10 cellular contexts compared by ENCODE assay signal in the genomic region with DNA sequence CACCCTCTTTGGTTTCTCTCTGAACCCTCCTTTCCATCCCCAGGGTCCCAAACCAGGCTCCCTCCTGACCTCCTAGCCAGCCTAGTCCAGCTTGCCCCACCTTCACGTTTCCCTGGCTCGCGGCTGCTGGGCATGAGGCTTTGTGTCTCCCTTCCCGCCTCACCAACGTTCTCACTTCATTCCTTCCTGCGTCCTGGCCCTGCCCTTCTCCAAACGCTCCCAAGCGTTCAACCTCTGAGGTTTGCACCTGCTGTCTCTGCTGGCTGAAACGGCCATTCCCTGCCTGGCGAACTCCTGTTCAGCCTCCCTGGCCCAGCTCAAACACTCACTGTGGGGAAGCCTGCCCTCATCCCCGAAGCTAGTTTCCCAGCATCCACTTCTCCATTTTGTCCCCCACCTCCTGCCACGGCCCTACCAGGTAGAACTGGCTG. TPM values are rescaled to one million over a fixed set of nuclear protein-coding genes. Genes with fewer than 3 reads are reported as not detected.
A peak's percentile ranks its signal among the peaks of the same experiment; 100 is the strongest.
DNase-seq lines count a peak whose midpoint lies in the region; TF ChIP-seq lines count a peak whose summit lies in the region.
"Had no signal": no experiment of that assay in that cellular context is flagged by ENCODE, and none has a peak within 500 bp of the region (broad histone marks: within the 10 kb centered on the region; RNA-seq: fewer than 3 reads in every experiment).

No MANE protein-coding gene starts in this region.

- H3K4me2 ChIP-seq in fibroblast of lung (ENCODE audit: extremely low read depth, insufficient read depth, low read length): peak overlapping the region; percentile 73

- H3K4me1 ChIP-seq in NT2/D1 (ENCODE audit: insufficient read depth, insufficient read length) (peaks cover 24% of the 10 kb centered on the region), fibroblast of lung (ENCODE audit: control insufficient read depth, extremely low read depth, insufficient read depth, low read length) (peaks cover 9% of the 10 kb centered on the region), rectal smooth muscle tissue (ENCODE audit: control insufficient read depth, insufficient read depth, low read length) (peaks cover 8% of the 10 kb centered on the region)

- no peaks in the 10 kb centered on the region for H3K79me2 ChIP-seq in fibroblast of lung (ENCODE audit: control insufficient read depth, insufficient read depth, low read length)

- in situ Hi-C loops in KBM-7 (cut with MboI; ENCODE audit: low pct_unique_long_range_greater_than_20kb, low sequenced_read_pairs): no loop called here

- peaks cover 2% of the 10 kb centered on the region for H4K20me1 ChIP-seq in fibroblast of lung (ENCODE audit: control insufficient read depth, extremely low read depth, insufficient read depth, low read length)

- H3K4me3 ChIP-seq in NT2/D1 (ENCODE audit: insufficient read length, low read depth) (no peak overlapping the region), fibroblast of lung (replicated peaks in 1 of 4; ENCODE audit: control extremely low read depth in 1 of 4, insufficient read depth in 1 of 4, low read depth in 3 of 4, low read length in 4 of 4) (peak overlapping the region in 1 of 4 experiments; percentile 62), rectal smooth muscle tissue (ENCODE audit: low read length) (peak overlapping the region; percentile 69)

- DNase-seq in DMS153 (lab: John Stamatoyannopoulos, UW) (peak; percentile 18), DMS153 treated with DMSO at 0.1 percent for 48 hours (lab: John Stamatoyannopoulos, UW; ENCODE audit: unreplicated experiment) (no peak), NT2/D1 (ENCODE audit: low read depth, low spot score) (no peak), fibroblast of lung (ENCODE audit: low read depth in 2 of 2) (no peak), DMS 273 (lab: John Stamatoyannopoulos, UW; ENCODE audit: unreplicated experiment) (no peak), COLO829 (ENCODE audit: low spot score) (no peak), KBM-7 (no peak)

- H3K9ac ChIP-seq in NT2/D1 (ENCODE audit: insufficient read length, low read depth) (peak overlapping the region; percentile 61), fibroblast of lung (ENCODE audit: insufficient read depth, low read length) (no peak overlapping the region), rectal smooth muscle tissue (ENCODE audit: low read length) (no peak overlapping the region)

- H2AFZ ChIP-seq in fibroblast of lung (ENCODE audit: low read length): no peak overlapping the region

- H3K9me3 ChIP-seq in NT2/D1 (ENCODE audit: insufficient read depth, low read length): no peaks in the 10 kb centered on the region
- H3K9me3 ChIP-seq in fibroblast of lung (ENCODE audit: control insufficient read depth, insufficient read depth, low read depth, low read length): no peaks in the 10 kb centered on the region

- H3K36me3 ChIP-seq in NT2/D1 (ENCODE audit: insufficient read depth, insufficient read length, low read length) (peaks cover 31% of the 10 kb centered on the region), fibroblast of lung (ENCODE audit: control insufficient read depth, insufficient read depth, low read length) (peaks cover 16% of the 10 kb centered on the region), rectal smooth muscle tissue (ENCODE audit: control insufficient read depth, insufficient read depth, low read length) (peaks cover 7% of the 10 kb centered on the region)

- TF ChIP-seq CTCF in fibroblast of lung (conservative IDR thresholded peaks at IDR 0.05 in 1 of 2, IDR thresholded peaks at IDR 0.05 in 1 of 2; ENCODE audit: low read depth in 1 of 2, low read length in 2 of 2): no peak

- peaks cover 20% of the 10 kb centered on the region for H3K27me3 ChIP-seq in NT2/D1 (ENCODE audit: insufficient read depth, insufficient read length)
- H3K27me3 ChIP-seq in fibroblast of lung (ENCODE audit: control insufficient read depth, insufficient read depth, low read length): peaks cover 20% of the 10 kb centered on the region
- peaks cover 11% of the 10 kb centered on the region for H3K27me3 ChIP-seq in rectal smooth muscle tissue (ENCODE audit: control insufficient read depth, insufficient read depth, low read length)

- H3K27ac ChIP-seq in fibroblast of lung (ENCODE audit: insufficient read depth, low read length) (peak overlapping the region; percentile 1), rectal smooth muscle tissue (ENCODE audit: low read depth, low read length) (no peak overlapping the region)

RNA-seq across cellular contexts. Expression of a gene that starts 12.4 kb away (rescaled TPM):
- total RNA-seq in fibroblast of lung: 0.17 and 0.51 TPM in 2 replicates
- polyA plus RNA-seq in fibroblast of lung: 1.9 and 2.2 TPM in 2 replicates
- 3.4 and 3.9 TPM in 2 replicates for polyA plus RNA-seq in fibroblast of lung (2012)
- 0.79 and 1.3 TPM in 2 replicates for polyA minus RNA-seq in fibroblast of lung (ENCODE audit: low replicate concordance)

RNA-seq across cellular contexts. Expression of a gene that starts 25.1 kb away (rescaled TPM):
- total RNA-seq in fibroblast of lung: 6.9 and 8.5 TPM in 2 replicates
- 2.7 and 5.6 TPM in 2 replicates for polyA plus RNA-seq in fibroblast of lung
- 3.4 and 6.2 TPM in 2 replicates for polyA plus RNA-seq in fibroblast of lung (2012)
- 12.2 and 12.3 TPM in 2 replicates for polyA minus RNA-seq in fibroblast of lung (ENCODE audit: low replicate concordance)

RNA-seq across cellular contexts. Expression of a gene that starts 29.4 kb away (rescaled TPM):
- total RNA-seq in fibroblast of lung: 25.2 and 32.9 TPM in 2 replicates
- polyA plus RNA-seq in fibroblast of lung: 26.0 and 27.6 TPM in 2 replicates
- 58.8 and 65.4 TPM in 2 replicates for polyA plus RNA-seq in fibroblast of lung (2012)
- polyA minus RNA-seq in fibroblast of lung (ENCODE audit: low replicate concordance): 27.4 and 31.8 TPM in 2 replicates

RNA-seq across cellular contexts. Expression of a gene that starts 50.0 kb away (rescaled TPM):
- total RNA-seq in fibroblast of lung: not detected in 2 replicates
- 0.03 TPM in 1 of 2 replicates, not detected in the other for polyA plus RNA-seq in fibroblast of lung
- polyA plus RNA-seq in fibroblast of lung (2012): not detected in 2 replicates
- not detected in 2 replicates for polyA minus RNA-seq in fibroblast of lung (ENCODE audit: low replicate concordance)
- total RNA-seq: SK-MEL-5, subcutaneous adipose tissue had no signal
